ENCODE assay signal across 8 cellular contexts in the genomic region with DNA sequence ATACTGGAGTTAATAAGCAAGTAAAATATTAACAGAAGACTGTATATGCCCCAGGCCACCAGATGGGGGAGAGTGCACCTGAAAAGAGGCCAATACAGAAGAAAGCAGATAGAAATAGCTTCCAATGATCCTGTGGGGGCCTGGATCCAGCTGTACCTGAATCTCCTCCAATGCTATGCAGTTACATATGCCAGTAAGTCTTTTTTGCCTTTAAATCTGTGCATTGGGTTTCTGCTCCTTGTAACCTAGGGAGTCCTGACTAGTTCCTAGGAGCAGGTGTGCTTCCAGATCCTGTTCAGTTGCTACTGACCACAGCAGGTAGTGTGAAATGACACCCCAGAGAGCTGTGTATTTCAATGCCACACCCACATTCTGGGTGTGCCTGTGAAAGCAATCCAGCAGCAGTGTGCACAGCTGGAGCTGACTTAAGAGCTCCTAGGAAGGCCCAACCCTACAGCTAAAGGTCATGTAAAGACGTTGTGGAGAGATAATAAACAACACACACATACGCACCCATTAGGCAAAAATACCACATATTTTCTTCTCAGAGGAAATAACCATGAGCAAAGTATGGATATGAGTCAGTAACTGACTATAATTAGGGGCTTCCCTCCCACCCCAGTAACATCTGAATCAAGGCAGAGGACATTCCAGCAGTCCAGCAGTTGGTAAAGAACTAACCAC.
DNase-seq lines count a peak whose midpoint lies in the region; ATAC-seq, FAIRE-seq and TF ChIP-seq lines count a peak whose summit lies in the region.

No MANE protein-coding gene starts in this region.

- no peaks in the 10 kb centered on the region for H4K20me1 ChIP-seq in GM12878 (ENCODE audit: control insufficient read depth, insufficient read depth)

- CTCF ChIA-PET in GM12878 (lab: Yijun Ruan, JAX), result interaction anchor here (0.6 to 8.0 kb wide), 12 partner anchors 10 to 272 kb away, joined by 3 to 115 read pairs (median 4); no protein-coding TSS in a partner anchor

- H3K27ac ChIP-seq in GM12878 (ENCODE audit: control insufficient read depth, insufficient read depth), result peak overlapping the region; percentile 60

- H3K9me3 ChIP-seq in GM12878 (replicated peaks; ENCODE audit: control insufficient read depth, insufficient read depth, low read length) (peaks cover 5% of the 10 kb centered on the region; the same call in 1 of the 3 replicates), HAP-1 (no peaks in the 10 kb centered on the region)

- H3K9ac ChIP-seq in GM12878 (ENCODE audit: control insufficient read depth, insufficient read depth, low read length), result peak overlapping the region; percentile 21; the same call in 1 of the 2 replicates

- no peaks in the 10 kb centered on the region for H3K36me3 ChIP-seq in GM12878 (ENCODE audit: control insufficient read depth in 2 of 2, insufficient read depth in 2 of 2, low read length in 1 of 2)
- H3K36me3 ChIP-seq in HAP-1 (replicated peaks), result no peaks in the 10 kb centered on the region

- no peak for FAIRE-seq in GM12878 (lab: Jason Lieb, UNC)

- TF ChIP-seq RAD21 in GM12878 (IDR thresholded peaks at IDR 0.05; ENCODE audit: insufficient read depth, low read depth, low read length), result peak; percentile 45

- RAD21 ChIA-PET in GM12878 (lab: Charles Lee; ENCODE audit: unreplicated experiment), result interaction anchor here (0.5 to 8.5 kb wide), 19 partner anchors 10 to 375 kb away, joined by 3 to 112 read pairs (median 5); partner anchors contain the start of gene AKAP13

- TF ChIP-seq POLR2A in GM12878 (IDR thresholded peaks at IDR 0.05; ENCODE audit: low read depth, low read length), result no peak

- TF ChIP-seq EP300 in GM12878 (IDR thresholded peaks at IDR 0.05; ENCODE audit: borderline replicate concordance in 1 of 2, control insufficient read depth in 1 of 2, low read depth in 2 of 2, low read length in 2 of 2), result peak; percentile 96 to 97

- peak; percentile 31 for DNase-seq in stimulated activated CD4-positive, alpha-beta T cell treated with anti-CD3 and anti-CD28 coated beads, Interleukin-1b, Interleukin-23, amount 100 ng/mL, for 48 hours
- no peak for DNase-seq in stimulated activated CD4-positive, alpha-beta T cell treated with anti-CD3 and anti-CD28 coated beads, Interleukin-4, amount 100 ng/mL, for 1 hour
- DNase-seq in H4 (ENCODE audit: low spot score) (peak; percentile 37), LHCN-M2 (ENCODE audit: low read depth) (peak; percentile 91), GM12878 (ENCODE audit: low read depth, low spot score) (peak; percentile 83), renal cortical epithelial cell (ENCODE audit: low read depth) (peak; percentile 80), putamen (ENCODE audit: low spot score) (no peak), HAP-1 (ENCODE audit: low spot score in 2 of 2) (no peak)

- intact Hi-C loops in GM12878 (cut with micrococcal nuclease; ENCODE audit: unreplicated experiment), result loop anchor here (5.0 to 10.0 kb wide), 3 partner anchors 49 to 387 kb away; partner anchors contain the start of gene AKAP13

- no peak overlapping the region; the same call in 1 of the 2 replicates for H2AFZ ChIP-seq in GM12878 (ENCODE audit: control insufficient read depth, low read depth, low read length)

- POLR2A ChIA-PET in GM12878 (lab: Charles Lee), result interaction anchor here (0.5 to 1.7 kb wide), 12 partner anchors 10 to 369 kb away, joined by 3 to 14 read pairs (median 3); no protein-coding TSS in a partner anchor

- TF ChIP-seq CTCF in GM12878 (IDR thresholded peaks at IDR 0.05 in 2 of 3, conservative IDR thresholded peaks at IDR 0.05 in 1 of 3; ENCODE audit: control insufficient read depth in 2 of 3, extremely low read depth in 1 of 3, insufficient read depth in 1 of 3, low read depth in 3 of 3, low read length in 3 of 3), result peak in 2 of 3 experiments; percentile 19 to 28; a peak in 2 of 6 replicates

- 0% methylated on average over 2 of the region's 2 CpGs for WGBS in GM12878 (ENCODE audit: insufficient coverage, insufficient replicate concordance, low lambda C conversion rate, missing lambda C conversion rate)

- H3K4me3 ChIP-seq in GM12878, result no peak overlapping the region
- no peak overlapping the region for H3K4me3 ChIP-seq in HAP-1

- H3K4me2 ChIP-seq in GM12878 (ENCODE audit: control insufficient read depth, insufficient read depth), result peak overlapping the region; percentile 75

- H3K27me3 ChIP-seq in GM12878 (replicated peaks in 1 of 2; ENCODE audit: control insufficient read depth in 2 of 2, insufficient read depth in 2 of 2, low read length in 1 of 2) (no peaks in the 10 kb centered on the region), HAP-1 (ENCODE audit: low read depth) (no peaks in the 10 kb centered on the region)

- ATAC-seq in GM12878, result peak; percentile 97

- SMC1A ChIA-PET in GM12878 (lab: Charles Lee; ENCODE audit: uncharacterized antibody, unreplicated experiment), result interaction anchor here (0.6 to 9.5 kb wide), 18 partner anchors 9 to 173 kb away, joined by 3 to 177 read pairs (median 6); no protein-coding TSS in a partner anchor

- no peaks in the 10 kb centered on the region for H3K79me2 ChIP-seq in GM12878 (ENCODE audit: control insufficient read depth, insufficient read depth, low read length)

- H3K4me1 ChIP-seq in GM12878 (ENCODE audit: control insufficient read depth, insufficient read depth, low read length), result peaks cover 32% of the 10 kb centered on the region
- no peaks in the 10 kb centered on the region for H3K4me1 ChIP-seq in HAP-1

- BruUV-seq in GM12878 (replicated peaks; lab: Mats Ljungman, UMichigan), result no TSS peak

- in situ Hi-C loops in GM12878 (cut with MboI), result loop anchor here (5.0 kb wide), 1 partner anchor 384 kb away; no protein-coding TSS in a partner anchor
- in situ Hi-C loops in HAP-1 (cut with MboI; ENCODE audit: low sequenced_read_pairs), result no loop called here

TF ChIP-seq in GM12878, 131 proteins besides CTCF, POLR2A, EP300 and RAD21 (continues in another document):
- peak in 1 of 2 experiments; percentile 96; a peak in 2 of 4 replicates for TF ChIP-seq ETV6 (conservative IDR thresholded peaks at IDR 0.05 in 1 of 2, IDR thresholded peaks at IDR 0.05 in 1 of 2; ENCODE audit: borderline replicate concordance in 1 of 2, low read depth in 1 of 2)
- no peak for TF ChIP-seq NFYA (IDR thresholded peaks at IDR 0.05; ENCODE audit: borderline replicate concordance, low read depth, low read length)
- no peak; the same call in 1 of the 2 replicates for TF ChIP-seq NKRF (conservative IDR thresholded peaks at IDR 0.05)
- peak; percentile 96 for TF ChIP-seq TBL1XR1 (IDR thresholded peaks at IDR 0.05; ENCODE audit: low read depth, low read length)
- TF ChIP-seq RCOR1 (conservative IDR thresholded peaks at IDR 0.05; ENCODE audit: low read depth, low read length), result peak; percentile 80; the same call in 1 of the 2 replicates
- TF ChIP-seq ESRRA (IDR thresholded peaks at IDR 0.05; ENCODE audit: low read length), result no peak; the same call in 1 of the 2 replicates
- TF ChIP-seq ASH2L (IDR thresholded peaks at IDR 0.05; ENCODE audit: borderline replicate concordance, low read depth), result no peak
- no peak for TF ChIP-seq FOXK2 (IDR thresholded peaks at IDR 0.05)
- TF ChIP-seq SMARCA5 (IDR thresholded peaks at IDR 0.05), result peak; percentile 81; the same call in 1 of the 2 replicates
- TF ChIP-seq CBX3 (IDR thresholded peaks at IDR 0.05; ENCODE audit: borderline replicate concordance, low read depth), result no peak
- no peak for TF ChIP-seq ZNF622 (IDR thresholded peaks at IDR 0.05)
- TF ChIP-seq STAT3 (IDR thresholded peaks at IDR 0.05; ENCODE audit: low read depth, low read length), result 0 out of 2 replicates have a peak, but pooled peaks have one; percentile 26
- TF ChIP-seq, protein P1, sequence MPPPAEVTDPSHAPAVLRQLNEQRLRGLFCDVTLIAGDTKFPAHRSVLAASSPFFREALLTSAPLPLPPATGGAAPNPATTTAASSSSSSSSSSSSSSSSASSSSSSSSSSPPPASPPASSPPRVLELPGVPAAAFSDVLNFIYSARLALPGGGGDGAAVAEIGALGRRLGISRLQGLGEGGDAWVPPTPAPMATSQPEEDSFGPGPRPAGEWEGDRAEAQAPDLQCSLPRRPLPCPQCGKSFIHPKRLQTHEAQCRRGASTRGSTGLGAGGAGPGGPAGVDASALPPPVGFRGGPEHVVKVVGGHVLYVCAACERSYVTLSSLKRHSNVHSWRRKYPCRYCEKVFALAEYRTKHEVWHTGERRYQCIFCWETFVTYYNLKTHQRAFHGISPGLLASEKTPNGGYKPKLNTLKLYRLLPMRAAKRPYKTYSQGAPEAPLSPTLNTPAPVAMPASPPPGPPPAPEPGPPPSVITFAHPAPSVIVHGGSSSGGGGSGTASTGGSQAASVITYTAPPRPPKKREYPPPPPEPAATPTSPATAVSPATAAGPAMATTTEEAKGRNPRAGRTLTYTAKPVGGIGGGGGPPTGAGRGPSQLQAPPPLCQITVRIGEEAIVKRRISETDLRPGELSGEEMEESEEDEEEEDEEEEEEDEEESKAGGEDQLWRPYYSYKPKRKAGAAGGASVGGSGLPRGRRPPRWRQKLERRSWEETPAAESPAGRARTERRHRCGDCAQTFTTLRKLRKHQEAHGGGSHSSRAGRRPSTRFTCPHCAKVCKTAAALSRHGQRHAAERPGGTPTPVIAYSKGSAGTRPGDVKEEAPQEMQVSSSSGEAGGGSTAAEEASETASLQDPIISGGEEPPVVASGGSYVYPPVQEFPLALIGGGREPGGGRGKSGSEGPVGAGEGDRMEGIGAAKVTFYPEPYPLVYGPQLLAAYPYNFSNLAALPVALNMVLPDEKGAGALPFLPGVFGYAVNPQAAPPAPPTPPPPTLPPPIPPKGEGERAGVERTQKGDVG (CRISPR knock-in tag; IDR thresholded peaks at IDR 0.05), result no peak
- 0 out of 2 replicates have a peak, but pooled peaks have one; percentile 27 for TF ChIP-seq ZNF24 (IDR thresholded peaks at IDR 0.05)

Comparison
In these comparisons a context has a peak if more than half of its experiments do, and no peak if none do; other contexts are left out.
1. DNase-seq: peak in stimulated activated CD4-positive, alpha-beta T cell treated with anti-CD3 and anti-CD28 coated beads, Interleukin-1b, Interleukin-23, amount 100 ng/mL, for 48 hours (single experiment), H4 (single experiment), LHCN-M2 (single experiment), GM12878 (single experiment) and renal cortical epithelial cell (single experiment); none in stimulated activated CD4-positive, alpha-beta T cell treated with anti-CD3 and anti-CD28 coated beads, Interleukin-4, amount 100 ng/mL, for 1 hour (single experiment), putamen (single experiment) and HAP-1 (0 of 2).